8 cellular contexts compared by ENCODE assay signal in genomic region chr2:46297546-46298271, GRCh38. TPM values are rescaled to one million over a fixed set of nuclear protein-coding genes. Genes with fewer than 3 reads are reported as not detected.
DNase-seq lines count a peak whose midpoint lies in the region; ATAC-seq, FAIRE-seq and TF ChIP-seq lines count a peak whose summit lies in the region.

No MANE protein-coding gene starts in this region.

- peak overlapping the region; percentile 80 for H3K4me3 ChIP-seq in CD8-positive, alpha-beta T cell (ENCODE audit: low read depth, low read length)
- H3K4me3 ChIP-seq in lower leg skin (ENCODE audit: low read depth, poor library complexity, severe bottlenecking): peak overlapping the region; percentile 77

- CTCF ChIA-PET in CD8-positive, alpha-beta T cell (lab: Charles Lee): interaction anchor here (1.0 kb wide), 1 partner anchor 62 kb away, joined by 3 read pairs; no protein-coding TSS in a partner anchor

- no peaks in the 10 kb centered on the region for H3K9me3 Mint-ChIP-seq in CD8-positive, alpha-beta T cell
- H3K9me3 Mint-ChIP-seq in central memory CD8-positive, alpha-beta T cell: no peaks in the 10 kb centered on the region

- peaks cover 27% of the 10 kb centered on the region for H3K4me1 Mint-ChIP-seq in CD8-positive, alpha-beta T cell (ENCODE audit: low read depth)
- peaks cover 25% of the 10 kb centered on the region for H3K4me1 Mint-ChIP-seq in central memory CD8-positive, alpha-beta T cell

- intact Hi-C loops in CD8-positive, alpha-beta T cell (cut with DNase I, micrococcal nuclease): loop anchor here (2.0 to 10.0 kb wide), 7 partner anchors 53 to 733 kb away; partner anchors contain the start of gene PRKCE (in 1 of the 2)
- intact Hi-C loops in lower leg skin (cut with DNase I; ENCODE audit: low total_unique reads): no loop called here

- no peaks in the 10 kb centered on the region for H3K36me3 Mint-ChIP-seq in CD8-positive, alpha-beta T cell
- peaks cover 7% of the 10 kb centered on the region for H3K36me3 Mint-ChIP-seq in central memory CD8-positive, alpha-beta T cell (ENCODE audit: insufficient read depth)

- peak in 1 of 2 donors; percentile 12 for TF ChIP-seq POLR2A in lower leg skin (IDR thresholded peaks at IDR 0.05)

- H3K9me3 ChIP-seq in CD8-positive, alpha-beta T cell (ENCODE audit: low read length): no peaks in the 10 kb centered on the region

- in situ Hi-C loops in KBM-7 (cut with MboI; ENCODE audit: low pct_unique_long_range_greater_than_20kb, low sequenced_read_pairs): no loop called here

- POLR2A ChIA-PET in CD8-positive, alpha-beta T cell (lab: Charles Lee): interaction anchor here (0.6 to 1.3 kb wide), 3 partner anchors 9 to 22 kb away, joined by 3 read pairs; no protein-coding TSS in a partner anchor

- FAIRE-seq in HTR-8/SVneo (lab: Jason Lieb, UNC): no peak

- H3K27me3 Mint-ChIP-seq in CD8-positive, alpha-beta T cell (ENCODE audit: low read depth): peaks cover 38% of the 10 kb centered on the region
- H3K27me3 Mint-ChIP-seq in central memory CD8-positive, alpha-beta T cell: peaks cover 53% of the 10 kb centered on the region

- no peak for TF ChIP-seq CTCF in CD8-positive, alpha-beta T cell (IDR thresholded peaks at IDR 0.05)
- TF ChIP-seq CTCF in lower leg skin (IDR thresholded peaks at IDR 0.05): no peak

- 0 to 1% methylated on average over 63 to 65 of the region's 65 CpGs for WGBS in lower leg skin, 2 donors

- peaks cover 26% of the 10 kb centered on the region for H3K4me1 ChIP-seq in CD8-positive, alpha-beta T cell (ENCODE audit: insufficient read depth, low read length)

- peaks cover 26% of the 10 kb centered on the region for H3K27me3 ChIP-seq in CD8-positive, alpha-beta T cell (ENCODE audit: insufficient read depth, low read length)

- H3K27ac ChIP-seq in CD8-positive, alpha-beta T cell (ENCODE audit: low read depth, low read length): no peak overlapping the region

- peak; percentile 71 for ATAC-seq in CD8-positive, alpha-beta T cell
- peak; percentile 46 for ATAC-seq in GM21390 (IDR thresholded peaks at IDR 0.05; ENCODE audit: unreplicated experiment)
- ATAC-seq in central memory CD8-positive, alpha-beta T cell (replicated peaks; ENCODE audit: extremely low read depth, poor library complexity, severe bottlenecking): peak; percentile 75

- no peaks in the 10 kb centered on the region for H3K36me3 ChIP-seq in CD8-positive, alpha-beta T cell (ENCODE audit: insufficient read depth, low read length)

- H3K27ac Mint-ChIP-seq in CD8-positive, alpha-beta T cell: no peak overlapping the region
- peak overlapping the region; percentile 83 for H3K27ac Mint-ChIP-seq in central memory CD8-positive, alpha-beta T cell (ENCODE audit: low read depth)

- DNase-seq in CD8-positive, alpha-beta T cell: peak; percentile 54 to 79 (median 75)
- peak; percentile 69 for DNase-seq in KBM-7
- DNase-seq in activated CD4-positive, CD25-positive, alpha-beta regulatory T cell treated with anti-CD3 and anti-CD28 coated beads, Interleukin-2, amount 50 U/mL, for 16 hours (ENCODE audit: low read depth, low spot score): peak; percentile 37
- DNase-seq in central memory CD8-positive, alpha-beta T cell (ENCODE audit: low spot score in 2 of 2): peak; percentile 39 to 46
- DNase-seq in lower leg skin (ENCODE audit: low spot score in 2 of 2): peak; percentile 66 to 95
- DNase-seq in stimulated activated CD4-positive, alpha-beta T cell treated with anti-CD3 and anti-CD28 coated beads, TNF-alpha, amount 100 ng/mL, for 4 hours (ENCODE audit: low read depth in 3 of 3): peak; percentile 47 to 72 (median 65)
- no peak for DNase-seq in HTR-8/SVneo (ENCODE audit: insufficient read length, low spot score)

- peak overlapping the region; percentile 89 for H3K4me3 Mint-ChIP-seq in CD8-positive, alpha-beta T cell
- peak overlapping the region; percentile 91 for H3K4me3 Mint-ChIP-seq in central memory CD8-positive, alpha-beta T cell

RNA-seq across cellular contexts. Expression of gene EPAS1, which starts 0.5 kb away (rescaled TPM):
- 10 to 100 TPM; 18.5 to 19.7 TPM for total RNA-seq in CD8-positive, alpha-beta T cell
- 100 to 1,000 TPM; 126 to 249 (median 148) TPM for total RNA-seq in lower leg skin

Comparison
In these comparisons a context has a peak if more than half of its experiments do, and no peak if none do; other contexts are left out.
1. RNA of gene EPAS1, which starts 0.5 kb away (total RNA-seq): 126 to 249 TPM in lower leg skin; 18.5 to 19.7 TPM in CD8-positive, alpha-beta T cell; every median in the first group is over 4 times any median in the second.
2. Peak in every context shown above with its lines, with median percentiles within 50 percentile points of each other: ATAC-seq.